10 cellular contexts compared by ENCODE assay signal in genomic region chr10:79150444-79150754, GRCh38.
A peak's percentile ranks its signal among the peaks of the same experiment; 100 is the strongest.
DNase-seq lines count a peak whose midpoint lies in the region; ATAC-seq and TF ChIP-seq lines count a peak whose summit lies in the region.
"Had no signal": no experiment of that assay in that cellular context is flagged by ENCODE, and none has a peak within 500 bp of the region (broad histone marks: within the 10 kb centered on the region; RNA-seq: fewer than 3 reads in every experiment).

No MANE protein-coding gene starts in this region.

- peak overlapping the region; percentile 26 for H3K4me3 Mint-ChIP-seq in T-helper 1 cell treated with Interleukin-12 subunit alpha and Interleukin-12 subunit beta and Interleukin-4 antibody, amounts not matched to agents 30 μg/mL and 1 μg/mL, for 36 hours
- H3K4me3 Mint-ChIP-seq in activated naive CD8-positive, alpha-beta T cell treated with anti-CD3 and anti-CD28 coated beads, Interleukin-2, amount 10 ng/mL, durations not matched to agents 7 days and 5 days = no peak overlapping the region
- no peak overlapping the region for H3K4me3 Mint-ChIP-seq in stimulated activated naive CD8-positive, alpha-beta T cell treated with anti-CD3 and anti-CD28 coated beads, Interleukin-15, amount 100 ng/mL, for 72 hours
- H3K4me3 Mint-ChIP-seq: activated T-cell treated with anti-CD3 and anti-CD28 coated beads, Interleukin-2, amount 50 U/mL, for 4 hours had no signal

- intact Hi-C loops in right lobe of liver (cut with DNase I) = no loop called here

- H3K4me1 ChIP-seq in right lobe of liver (peaks cover 0 to 68% (median 35%) of the 10 kb centered on the region in 4 donors), BE2C (peaks cover 67% of the 10 kb centered on the region)

- H3K27me3 Mint-ChIP-seq in T-helper 1 cell treated with Interleukin-12 subunit alpha and Interleukin-12 subunit beta and Interleukin-4 antibody, amounts not matched to agents 30 μg/mL and 1 μg/mL, for 36 hours (ENCODE audit: low read depth) = no peaks in the 10 kb centered on the region
- H3K27me3 Mint-ChIP-seq in activated naive CD8-positive, alpha-beta T cell treated with anti-CD3 and anti-CD28 coated beads, Interleukin-2, amount 10 ng/mL, durations not matched to agents 7 days and 5 days = no peaks in the 10 kb centered on the region
- H3K27me3 Mint-ChIP-seq in stimulated activated naive CD8-positive, alpha-beta T cell treated with anti-CD3 and anti-CD28 coated beads, Interleukin-15, amount 100 ng/mL, for 72 hours = no peaks in the 10 kb centered on the region

- H3K27ac ChIP-seq in right lobe of liver = peak overlapping the region; percentile 34 to 82 (median 76)
- H3K27ac ChIP-seq: 22Rv1 had no signal

- WGBS in right lobe of liver (ENCODE audit: insufficient coverage, low coverage, low lambda C conversion rate, missing lambda C conversion rate) = no CpG with 5 or more reads among the region's 1 CpG

- H3K36me3 Mint-ChIP-seq in T-helper 1 cell treated with Interleukin-12 subunit alpha and Interleukin-12 subunit beta and Interleukin-4 antibody, amounts not matched to agents 30 μg/mL and 1 μg/mL, for 36 hours (ENCODE audit: low read depth) = no peaks in the 10 kb centered on the region
- H3K36me3 Mint-ChIP-seq in activated naive CD8-positive, alpha-beta T cell treated with anti-CD3 and anti-CD28 coated beads, Interleukin-2, amount 10 ng/mL, durations not matched to agents 7 days and 5 days = no peaks in the 10 kb centered on the region

- no peaks in the 10 kb centered on the region for H3K9me3 Mint-ChIP-seq in T-helper 1 cell treated with Interleukin-12 subunit alpha and Interleukin-12 subunit beta and Interleukin-4 antibody, amounts not matched to agents 30 μg/mL and 1 μg/mL, for 36 hours
- H3K9me3 Mint-ChIP-seq in activated naive CD8-positive, alpha-beta T cell treated with anti-CD3 and anti-CD28 coated beads, Interleukin-2, amount 10 ng/mL, durations not matched to agents 7 days and 5 days = no peaks in the 10 kb centered on the region
- no peaks in the 10 kb centered on the region for H3K9me3 Mint-ChIP-seq in stimulated activated naive CD8-positive, alpha-beta T cell treated with anti-CD3 and anti-CD28 coated beads, Interleukin-15, amount 100 ng/mL, for 72 hours
- H3K9me3 Mint-ChIP-seq: activated T-cell treated with anti-CD3 and anti-CD28 coated beads, Interleukin-2, amount 50 U/mL, for 4 hours had no signal

- H3K4me3 ChIP-seq in right lobe of liver (no peak overlapping the region), BE2C (ENCODE audit: low read depth, low read length) (no peak overlapping the region)

- peak overlapping the region; percentile 78 for H3K27ac Mint-ChIP-seq in T-helper 1 cell treated with Interleukin-12 subunit alpha and Interleukin-12 subunit beta and Interleukin-4 antibody, amounts not matched to agents 30 μg/mL and 1 μg/mL, for 36 hours
- H3K27ac Mint-ChIP-seq in activated naive CD8-positive, alpha-beta T cell treated with anti-CD3 and anti-CD28 coated beads, Interleukin-2, amount 10 ng/mL, durations not matched to agents 7 days and 5 days = peak overlapping the region; percentile 89
- peak overlapping the region; percentile 54 to 88 for H3K27ac Mint-ChIP-seq in stimulated activated naive CD8-positive, alpha-beta T cell treated with anti-CD3 and anti-CD28 coated beads, Interleukin-15, amount 100 ng/mL, for 72 hours

- TF ChIP-seq POLR2A in right lobe of liver (IDR thresholded peaks at IDR 0.05) = no peak

- peaks cover 30% of the 10 kb centered on the region for H3K4me1 Mint-ChIP-seq in T-helper 1 cell treated with Interleukin-12 subunit alpha and Interleukin-12 subunit beta and Interleukin-4 antibody, amounts not matched to agents 30 μg/mL and 1 μg/mL, for 36 hours (ENCODE audit: low read depth)
- peaks cover 31% of the 10 kb centered on the region for H3K4me1 Mint-ChIP-seq in activated naive CD8-positive, alpha-beta T cell treated with anti-CD3 and anti-CD28 coated beads, Interleukin-2, amount 10 ng/mL, durations not matched to agents 7 days and 5 days
- H3K4me1 Mint-ChIP-seq in stimulated activated naive CD8-positive, alpha-beta T cell treated with anti-CD3 and anti-CD28 coated beads, Interleukin-15, amount 100 ng/mL, for 72 hours = peaks cover 59% of the 10 kb centered on the region

- no peaks in the 10 kb centered on the region for H3K27me3 ChIP-seq in right lobe of liver
- H3K27me3 ChIP-seq in BE2C = no peaks in the 10 kb centered on the region

- TF ChIP-seq CTCF in right lobe of liver (IDR thresholded peaks at IDR 0.05) = no peak
- TF ChIP-seq CTCF in BE2C (IDR thresholded peaks at IDR 0.05; ENCODE audit: low read depth, low read length) = no peak

- DNase-seq in T-helper 1 cell (no peak), right lobe of liver (no peak), BE2C (no peak), NCI-H146 (lab: John Stamatoyannopoulos, UW) (no peak)
- no peak for DNase-seq in activated naive CD8-positive, alpha-beta T cell treated with anti-CD3 and anti-CD28 coated beads, Interleukin-2, amount 10 ng/mL, durations not matched to agents 7 days and 5 days
- DNase-seq in stimulated activated naive CD8-positive, alpha-beta T cell treated with anti-CD3 and anti-CD28 coated beads, Interleukin-15, amount 100 ng/mL, for 72 hours = no peak
- DNase-seq: activated T-cell treated with anti-CD3 and anti-CD28 coated beads, Interleukin-2, amount 50 U/mL, for 4 hours had no signal

- H3K36me3 ChIP-seq in right lobe of liver (no peaks in the 10 kb centered on the region), BE2C (peaks cover 6% of the 10 kb centered on the region)

- ATAC-seq in activated naive CD8-positive, alpha-beta T cell treated with anti-CD3 and anti-CD28 coated beads, Interleukin-2, amount 10 ng/mL, durations not matched to agents 7 days and 5 days (ENCODE audit: low read depth) = no peak
- ATAC-seq in right lobe of liver (no peak), GM18517 (IDR thresholded peaks at IDR 0.05; ENCODE audit: unreplicated experiment) (no peak)
- no peak for ATAC-seq in stimulated activated naive CD8-positive, alpha-beta T cell treated with anti-CD3 and anti-CD28 coated beads, Interleukin-15, amount 100 ng/mL, for 72 hours

- H3K9me3 ChIP-seq in right lobe of liver = no peaks in the 10 kb centered on the region
- H3K9me3 ChIP-seq in BE2C = no peaks in the 10 kb centered on the region

- POLR2A ChIA-PET in activated naive CD8-positive, alpha-beta T cell treated with anti-CD3 and anti-CD28 coated beads, Interleukin-2, amount 10 ng/mL, durations not matched to agents 7 days and 5 days (lab: Charles Lee) = interaction anchor here (1.7 to 1.8 kb wide), 2 partner anchors 11 to 13 kb away, joined by 4 to 6 read pairs; no protein-coding TSS in a partner anchor
